In genomic region chr7:28830831-28831230, GRCh38 we compare ENCODE assay signal across 16 cellular contexts.
A peak's percentile ranks its signal among the peaks of the same experiment; 100 is the strongest.
DNase-seq lines count a peak whose midpoint lies in the region; ATAC-seq and TF ChIP-seq lines count a peak whose summit lies in the region.
"Had no signal": no experiment of that assay in that cellular context is flagged by ENCODE, and none has a peak within 500 bp of the region (broad histone marks: within the 10 kb centered on the region; RNA-seq: fewer than 3 reads in every experiment).

No MANE protein-coding gene starts in this region.

- in situ Hi-C loops in astrocyte of the cerebellum (cut with HindIII; ENCODE audit: low sequenced_read_pairs), result no loop called here

- H3K4me3 ChIP-seq in astrocyte of the cerebellum (ENCODE audit: low read depth, low read length), result no peak overlapping the region

- TF ChIP-seq CTCF in astrocyte of the cerebellum (IDR thresholded peaks at IDR 0.05; ENCODE audit: low read depth, low read length, missing control alignments), result no peak

- intact Hi-C loops in sciatic nerve (cut with DNase I), result no loop called here

- peak; percentile 46 for ATAC-seq in sciatic nerve
- ATAC-seq in GM21737 (IDR thresholded peaks at IDR 0.05; ENCODE audit: unreplicated experiment), result no peak

- DNase-seq in LHCN-M2 (ENCODE audit: low read depth), result peak; percentile 22
- peak; percentile 42 for DNase-seq in NCI-H2029 treated with DMSO at 0.1 percent for 48 hours (lab: John Stamatoyannopoulos, UW)
- DNase-seq in astrocyte of the cerebellum (ENCODE audit: low read depth), result peak; percentile 53
- DNase-seq in sciatic nerve (ENCODE audit: low spot score), result no peak
- DNase-seq in T-helper 9 cell, result no peak
- DNase-seq in foreskin melanocyte, result no peak
- DNase-seq in amygdala (lab: John Stamatoyannopoulos, UW), result no peak
- DNase-seq: DND-41, KG1, NCI-H1105, NCI-H226, NCI-H524, NCI-H82, RPMI8226, T-helper 1 cell had no signal

Comparison
In these comparisons a context has a peak if more than half of its experiments do, and no peak if none do; other contexts are left out.
1. DNase-seq: peak in LHCN-M2 (single experiment), NCI-H2029 treated with DMSO at 0.1 percent for 48 hours (single experiment) and astrocyte of the cerebellum (single experiment); none in sciatic nerve (single experiment), T-helper 9 cell (single experiment), foreskin melanocyte (single experiment) and amygdala (0 of 56).